17 cellular contexts compared by ENCODE assay signal in the genomic region with DNA sequence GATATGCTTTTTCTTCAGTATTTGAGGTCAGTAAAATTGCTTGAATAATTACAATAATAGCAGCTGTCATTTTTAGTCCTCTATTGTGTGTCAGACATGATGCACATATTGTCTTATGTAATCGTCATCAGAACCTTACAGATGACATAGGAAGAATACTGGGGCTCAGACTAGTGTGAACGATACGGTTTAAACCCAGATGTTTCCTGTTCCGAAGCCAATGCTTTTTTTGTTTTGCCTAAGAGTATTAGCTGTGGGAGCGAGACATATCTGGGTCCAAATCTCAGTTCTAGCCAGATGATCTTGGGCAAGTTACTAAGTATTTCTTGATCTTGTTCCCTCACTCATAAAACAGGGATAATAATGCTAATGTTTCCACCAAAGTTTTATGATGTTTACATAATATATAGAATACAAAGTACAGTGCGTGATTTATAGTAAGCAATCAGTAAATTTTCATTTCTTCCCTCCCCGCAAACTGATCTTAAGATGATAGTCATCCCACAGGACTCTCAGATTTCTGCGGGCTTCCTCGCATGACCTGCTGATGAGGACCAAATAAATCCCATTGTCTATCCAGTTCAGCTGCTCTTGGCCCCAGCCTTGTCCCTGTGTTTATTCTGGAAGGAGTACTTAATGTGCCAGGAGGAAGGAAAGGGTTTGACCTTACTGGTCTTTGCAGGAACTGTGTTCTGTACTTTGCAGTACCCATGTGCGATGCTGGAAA.
DNase-seq lines count a peak whose midpoint lies in the region; ATAC-seq lines count a peak whose summit lies in the region.
"Had no signal": no experiment of that assay in that cellular context is flagged by ENCODE, and none has a peak within 500 bp of the region (broad histone marks: within the 10 kb centered on the region; RNA-seq: fewer than 3 reads in every experiment).

No MANE protein-coding gene starts in this region.

- no peaks in the 10 kb centered on the region; the same call in none of the 2 replicates for H3K9me3 ChIP-seq in BLaER1
- H3K9me3 ChIP-seq: ovary had no signal

- H3K9ac ChIP-seq in BLaER1 = peak overlapping the region; percentile 71

- peak overlapping the region; percentile 76 for H3K4me2 ChIP-seq in BLaER1

- peak overlapping the region; percentile 87 for H3K27ac ChIP-seq in BLaER1
- H3K27ac ChIP-seq: foreskin keratinocyte, ovary had no signal

- H3K4me3 ChIP-seq in BLaER1 = peak overlapping the region; percentile 39; the same call in 1 of the 2 replicates
- H3K4me3 ChIP-seq: cardiac muscle cell, ovary had no signal

- no peaks in the 10 kb centered on the region for H4K20me1 ChIP-seq in BLaER1

- no peaks in the 10 kb centered on the region for H3K36me3 ChIP-seq in BLaER1
- H3K36me3 ChIP-seq: ovary had no signal

- intact Hi-C loops in sciatic nerve (cut with DNase I) = no loop called here

- peak; percentile 60 for DNase-seq in NCI-H69 (lab: John Stamatoyannopoulos, UW)
- peak; percentile 20 for DNase-seq in islet precursor cell
- no peak for DNase-seq in sciatic nerve (ENCODE audit: low spot score)
- DNase-seq in nucleus accumbens (lab: John Stamatoyannopoulos, UW) = no peak
- no peak for DNase-seq in medulla oblongata (ENCODE audit: extremely low spot score)
- DNase-seq in NCI-H345 (lab: John Stamatoyannopoulos, UW) = no peak
- DNase-seq: activated naive CD4-positive, alpha-beta T cell treated with anti-CD3 and anti-CD28 coated beads, Interleukin-2, amount 10 ng/mL, durations not matched to agents 7 days and 5 days; COR-L47; effector memory CD4-positive, alpha-beta T cell; foreskin keratinocyte; mesendoderm; NCI-H187; ovary had no signal

- peaks cover 52% of the 10 kb centered on the region for H3K4me1 ChIP-seq in BLaER1
- H3K4me1 ChIP-seq: foreskin keratinocyte had no signal

- no peaks in the 10 kb centered on the region for H3K27me3 ChIP-seq in BLaER1
- H3K27me3 ChIP-seq: cardiac muscle cell, foreskin keratinocyte, ovary had no signal

- peak; percentile 57 for ATAC-seq in sciatic nerve
- no peak for ATAC-seq in GM21737 (IDR thresholded peaks at IDR 0.05; ENCODE audit: unreplicated experiment)
- ATAC-seq: activated CD4-positive, CD25-positive, alpha-beta regulatory T cell treated with anti-CD3 and anti-CD28 coated beads, Interleukin-2, amount 50 U/mL, for 24 hours; foreskin keratinocyte had no signal

Comparison
In these comparisons a context has a peak if more than half of its experiments do, and no peak if none do; other contexts are left out.
1. DNase-seq: peak in NCI-H69 (single experiment) and islet precursor cell (single experiment); none in sciatic nerve (single experiment), nucleus accumbens (0 of 56), medulla oblongata (single experiment) and NCI-H345 (single experiment).